ENCODE assay signal across 1 cellular context in the genomic region with DNA sequence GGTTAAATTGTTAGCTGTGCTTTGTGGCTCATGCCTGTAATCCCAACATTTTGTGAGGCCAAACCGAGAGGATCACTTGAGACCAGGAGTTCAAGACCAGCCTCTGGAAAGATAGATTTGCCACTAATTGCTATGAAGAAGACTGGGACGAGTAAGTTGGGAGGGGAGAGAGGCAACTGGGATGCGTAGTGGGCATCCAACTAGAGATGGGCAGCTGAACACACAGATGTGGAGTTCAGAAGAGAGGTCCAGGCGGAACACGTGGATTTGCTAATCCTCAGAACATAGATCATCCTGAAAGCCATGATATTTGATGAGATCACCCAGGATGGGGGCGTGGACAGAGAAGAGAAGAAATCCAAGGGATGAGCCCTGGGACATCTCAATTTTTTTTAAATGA.
TF ChIP-seq lines count a peak whose summit lies in the region.

No MANE protein-coding gene starts in this region.

TF ChIP-seq in H1, 55 proteins besides CTCF, POLR2A, EP300 and RAD21:
- TF ChIP-seq KDM5A (IDR thresholded peaks at IDR 0.05; ENCODE audit: low read length) (no peak), POU5F1 (IDR thresholded peaks at IDR 0.05; ENCODE audit: low read depth, low read length) (no peak), SUZ12 (IDR thresholded peaks at IDR 0.05; ENCODE audit: low read length) (no peak), HDAC2 (IDR thresholded peaks at IDR 0.05; ENCODE audit: borderline replicate concordance in 1 of 2, low read depth in 2 of 2, low read length in 2 of 2) (no peak), CTBP2 (IDR thresholded peaks at IDR 0.05; ENCODE audit: borderline replicate concordance, insufficient read depth, insufficient read length, low read length) (no peak), MAFK (IDR thresholded peaks at IDR 0.05; ENCODE audit: low read depth, low read length) (no peak), HDAC6 (IDR thresholded peaks at IDR 0.05; ENCODE audit: low read depth, low read length) (no peak), SIN3A (conservative IDR thresholded peaks at IDR 0.05 in 1 of 2, IDR thresholded peaks at IDR 0.05 in 1 of 2; ENCODE audit: low read depth in 1 of 2, low read length in 2 of 2) (no peak), BACH1 (IDR thresholded peaks at IDR 0.05; ENCODE audit: low read length) (no peak), JUND (IDR thresholded peaks at IDR 0.05; ENCODE audit: low read length) (no peak), EGR1 (IDR thresholded peaks at IDR 0.05; ENCODE audit: borderline replicate concordance, low read depth, low read length) (no peak), TAF1 (IDR thresholded peaks at IDR 0.05; ENCODE audit: low read depth, low read length) (no peak), TEAD4 (IDR thresholded peaks at IDR 0.05; ENCODE audit: low read depth, low read length) (no peak), FOSL1 (IDR thresholded peaks at IDR 0.05; ENCODE audit: insufficient read depth, low read depth, low read length) (no peak), CBX8 (IDR thresholded peaks at IDR 0.05; ENCODE audit: borderline replicate concordance, low read depth, low read length) (no peak), SIX5 (IDR thresholded peaks at IDR 0.05; ENCODE audit: low read depth, low read length) (no peak), SAP30 (IDR thresholded peaks at IDR 0.05; ENCODE audit: insufficient read depth, insufficient replicate concordance, low read length) (no peak), PHF8 (conservative IDR thresholded peaks at IDR 0.05; ENCODE audit: low read depth, low read length) (no peak), RFX5 (IDR thresholded peaks at IDR 0.05; ENCODE audit: borderline replicate concordance, low read depth, low read length) (no peak)
- TF ChIP-seq, protein P1, sequence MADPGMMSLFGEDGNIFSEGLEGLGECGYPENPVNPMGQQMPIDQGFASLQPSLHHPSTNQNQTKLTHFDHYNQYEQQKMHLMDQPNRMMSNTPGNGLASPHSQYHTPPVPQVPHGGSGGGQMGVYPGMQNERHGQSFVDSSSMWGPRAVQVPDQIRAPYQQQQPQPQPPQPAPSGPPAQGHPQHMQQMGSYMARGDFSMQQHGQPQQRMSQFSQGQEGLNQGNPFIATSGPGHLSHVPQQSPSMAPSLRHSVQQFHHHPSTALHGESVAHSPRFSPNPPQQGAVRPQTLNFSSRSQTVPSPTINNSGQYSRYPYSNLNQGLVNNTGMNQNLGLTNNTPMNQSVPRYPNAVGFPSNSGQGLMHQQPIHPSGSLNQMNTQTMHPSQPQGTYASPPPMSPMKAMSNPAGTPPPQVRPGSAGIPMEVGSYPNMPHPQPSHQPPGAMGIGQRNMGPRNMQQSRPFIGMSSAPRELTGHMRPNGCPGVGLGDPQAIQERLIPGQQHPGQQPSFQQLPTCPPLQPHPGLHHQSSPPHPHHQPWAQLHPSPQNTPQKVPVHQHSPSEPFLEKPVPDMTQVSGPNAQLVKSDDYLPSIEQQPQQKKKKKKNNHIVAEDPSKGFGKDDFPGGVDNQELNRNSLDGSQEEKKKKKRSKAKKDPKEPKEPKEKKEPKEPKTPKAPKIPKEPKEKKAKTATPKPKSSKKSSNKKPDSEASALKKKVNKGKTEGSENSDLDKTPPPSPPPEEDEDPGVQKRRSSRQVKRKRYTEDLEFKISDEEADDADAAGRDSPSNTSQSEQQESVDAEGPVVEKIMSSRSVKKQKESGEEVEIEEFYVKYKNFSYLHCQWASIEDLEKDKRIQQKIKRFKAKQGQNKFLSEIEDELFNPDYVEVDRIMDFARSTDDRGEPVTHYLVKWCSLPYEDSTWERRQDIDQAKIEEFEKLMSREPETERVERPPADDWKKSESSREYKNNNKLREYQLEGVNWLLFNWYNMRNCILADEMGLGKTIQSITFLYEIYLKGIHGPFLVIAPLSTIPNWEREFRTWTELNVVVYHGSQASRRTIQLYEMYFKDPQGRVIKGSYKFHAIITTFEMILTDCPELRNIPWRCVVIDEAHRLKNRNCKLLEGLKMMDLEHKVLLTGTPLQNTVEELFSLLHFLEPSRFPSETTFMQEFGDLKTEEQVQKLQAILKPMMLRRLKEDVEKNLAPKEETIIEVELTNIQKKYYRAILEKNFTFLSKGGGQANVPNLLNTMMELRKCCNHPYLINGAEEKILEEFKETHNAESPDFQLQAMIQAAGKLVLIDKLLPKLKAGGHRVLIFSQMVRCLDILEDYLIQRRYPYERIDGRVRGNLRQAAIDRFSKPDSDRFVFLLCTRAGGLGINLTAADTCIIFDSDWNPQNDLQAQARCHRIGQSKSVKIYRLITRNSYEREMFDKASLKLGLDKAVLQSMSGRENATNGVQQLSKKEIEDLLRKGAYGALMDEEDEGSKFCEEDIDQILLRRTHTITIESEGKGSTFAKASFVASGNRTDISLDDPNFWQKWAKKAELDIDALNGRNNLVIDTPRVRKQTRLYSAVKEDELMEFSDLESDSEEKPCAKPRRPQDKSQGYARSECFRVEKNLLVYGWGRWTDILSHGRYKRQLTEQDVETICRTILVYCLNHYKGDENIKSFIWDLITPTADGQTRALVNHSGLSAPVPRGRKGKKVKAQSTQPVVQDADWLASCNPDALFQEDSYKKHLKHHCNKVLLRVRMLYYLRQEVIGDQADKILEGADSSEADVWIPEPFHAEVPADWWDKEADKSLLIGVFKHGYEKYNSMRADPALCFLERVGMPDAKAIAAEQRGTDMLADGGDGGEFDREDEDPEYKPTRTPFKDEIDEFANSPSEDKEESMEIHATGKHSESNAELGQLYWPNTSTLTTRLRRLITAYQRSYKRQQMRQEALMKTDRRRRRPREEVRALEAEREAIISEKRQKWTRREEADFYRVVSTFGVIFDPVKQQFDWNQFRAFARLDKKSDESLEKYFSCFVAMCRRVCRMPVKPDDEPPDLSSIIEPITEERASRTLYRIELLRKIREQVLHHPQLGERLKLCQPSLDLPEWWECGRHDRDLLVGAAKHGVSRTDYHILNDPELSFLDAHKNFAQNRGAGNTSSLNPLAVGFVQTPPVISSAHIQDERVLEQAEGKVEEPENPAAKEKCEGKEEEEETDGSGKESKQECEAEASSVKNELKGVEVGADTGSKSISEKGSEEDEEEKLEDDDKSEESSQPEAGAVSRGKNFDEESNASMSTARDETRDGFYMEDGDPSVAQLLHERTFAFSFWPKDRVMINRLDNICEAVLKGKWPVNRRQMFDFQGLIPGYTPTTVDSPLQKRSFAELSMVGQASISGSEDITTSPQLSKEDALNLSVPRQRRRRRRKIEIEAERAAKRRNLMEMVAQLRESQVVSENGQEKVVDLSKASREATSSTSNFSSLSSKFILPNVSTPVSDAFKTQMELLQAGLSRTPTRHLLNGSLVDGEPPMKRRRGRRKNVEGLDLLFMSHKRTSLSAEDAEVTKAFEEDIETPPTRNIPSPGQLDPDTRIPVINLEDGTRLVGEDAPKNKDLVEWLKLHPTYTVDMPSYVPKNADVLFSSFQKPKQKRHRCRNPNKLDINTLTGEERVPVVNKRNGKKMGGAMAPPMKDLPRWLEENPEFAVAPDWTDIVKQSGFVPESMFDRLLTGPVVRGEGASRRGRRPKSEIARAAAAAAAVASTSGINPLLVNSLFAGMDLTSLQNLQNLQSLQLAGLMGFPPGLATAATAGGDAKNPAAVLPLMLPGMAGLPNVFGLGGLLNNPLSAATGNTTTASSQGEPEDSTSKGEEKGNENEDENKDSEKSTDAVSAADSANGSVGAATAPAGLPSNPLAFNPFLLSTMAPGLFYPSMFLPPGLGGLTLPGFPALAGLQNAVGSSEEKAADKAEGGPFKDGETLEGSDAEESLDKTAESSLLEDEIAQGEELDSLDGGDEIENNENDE (IDR thresholded peaks at IDR 0.05; ENCODE audit: insufficient replicate concordance, low read length) = no peak
TF ChIP-seq in H1: peak in this region for 0.
